Comparison of ENCODE assay signal across 18 cellular contexts in genomic region chr18:22015156-22015555, GRCh38.
DNase-seq lines count a peak whose midpoint lies in the region; ATAC-seq, FAIRE-seq and TF ChIP-seq lines count a peak whose summit lies in the region.
"Had no signal": no experiment of that assay in that cellular context is flagged by ENCODE, and none has a peak within 500 bp of the region (broad histone marks: within the 10 kb centered on the region; RNA-seq: fewer than 3 reads in every experiment).

No MANE protein-coding gene starts in this region.

- intact Hi-C loops in PC-3 (cut with micrococcal nuclease) = no loop called here
- intact Hi-C loops in pancreas (cut with DNase I) = no loop called here

- ATAC-seq in PC-3 = no peak
- ATAC-seq in GM18873 (IDR thresholded peaks at IDR 0.05; ENCODE audit: low FRiP score, unreplicated experiment) = no peak
- no peak for ATAC-seq in pancreas
- ATAC-seq: SK-N-SH treated with all-trans-retinoic acid at 6 μM for 48 hours had no signal

- CTCF ChIA-PET in HEK293 (lab: Yijun Ruan, JAX) = interaction anchor here (0.6 to 0.7 kb wide), 2 partner anchors 94 to 1686 kb away, joined by 3 to 5 read pairs; no protein-coding TSS in a partner anchor
- CTCF ChIA-PET in PC-3 (lab: Charles Lee) = no interaction called here

- H3K9ac ChIP-seq in PC-3 (ENCODE audit: low read length) = no peak overlapping the region

- no peak overlapping the region for H3K4me2 ChIP-seq in PC-3 (ENCODE audit: low read length)

- H3F3A ChIP-seq in PC-3 (ENCODE audit: low read length, unreplicated experiment) = no peaks in the 10 kb centered on the region

- H3K36me3 ChIP-seq in HEK293 (ENCODE audit: control insufficient read depth in 2 of 2, insufficient read depth in 1 of 2, low read length in 2 of 2) = no peaks in the 10 kb centered on the region
- no peaks in the 10 kb centered on the region for H3K36me3 ChIP-seq in PC-3 (ENCODE audit: low read depth, low read length)
- no peaks in the 10 kb centered on the region for H3K36me3 ChIP-seq in pancreas

- TF ChIP-seq CTCF in HEK293 (tag by site-specific recombination; IDR thresholded peaks at IDR 0.05) (no peak), PC-3 (conservative IDR thresholded peaks at IDR 0.05; ENCODE audit: low read depth, low read length) (no peak), choroid plexus epithelial cell (conservative IDR thresholded peaks at IDR 0.05; ENCODE audit: low read depth, low read length) (no peak), pancreas (IDR thresholded peaks at IDR 0.05) (no peak)

- POLR2A ChIA-PET in HEK293 (lab: Yijun Ruan, JAX) (no interaction called here), PC-3 (lab: Charles Lee; ENCODE audit: unreplicated experiment) (no interaction called here)

- no peaks in the 10 kb centered on the region for H3K9me2 ChIP-seq in PC-3 (replicated peaks; ENCODE audit: low read length)

- FAIRE-seq in pancreas (lab: Jason Lieb, UNC) = no peak

- DNase-seq in PC-3 (peak; percentile 14), choroid plexus epithelial cell (ENCODE audit: low read depth) (peak; percentile 52), middle frontal gyrus (ENCODE audit: extremely low spot score, low spot score) (no peak), T-helper 1 cell (no peak), pancreas (no peak)
- DNase-seq: DND-41, GF-D8, NCI-H1092 treated with DMSO at 0.1 percent for 48 hours, NCI-H146, NCI-H2081, NCI-H2171 treated with DMSO at 0.1 percent for 48 hours, NCI-H446, NCI-H526 treated with DMSO at 0.1 percent for 48 hours, RPMI8226, SHP77 treated with DMSO at 0.1 percent for 48 hours had no signal

- H3K27me3 ChIP-seq in PC-3 (ENCODE audit: low read length) (no peaks in the 10 kb centered on the region), pancreas (no peaks in the 10 kb centered on the region)

- H2AFZ ChIP-seq in PC-3 (ENCODE audit: low read length) = no peak overlapping the region

- H3K4me1 ChIP-seq in HEK293 (ENCODE audit: control insufficient read depth, insufficient read depth, low read length) (no peaks in the 10 kb centered on the region), PC-3 (ENCODE audit: insufficient read depth, low read length) (0 out of 2 replicates have a peak, but pooled peaks cover 4% of the 10 kb centered on the region), pancreas (peaks cover 6 to 7% (median 7%) of the 10 kb centered on the region in 3 donors)

- H3K4me3 ChIP-seq in HEK293 (ENCODE audit: low read depth, low read length) (no peak overlapping the region), PC-3 (ENCODE audit: low read length) (no peak overlapping the region), choroid plexus epithelial cell (ENCODE audit: low read depth, low read length) (no peak overlapping the region), pancreas (no peak overlapping the region)

- H3K79me2 ChIP-seq in PC-3 (ENCODE audit: low read length) = no peaks in the 10 kb centered on the region

- BruUV-seq in PC-3 (replicated peaks; lab: Mats Ljungman, UMichigan) = no TSS peak

- H3K9me3 ChIP-seq in HEK293 (ENCODE audit: control insufficient read depth, insufficient read depth, low read depth, low read length) (no peaks in the 10 kb centered on the region), PC-3 (ENCODE audit: low read length) (no peaks in the 10 kb centered on the region), pancreas (no peaks in the 10 kb centered on the region)

- no peak overlapping the region for H3K27ac ChIP-seq in HEK293 (ENCODE audit: extremely low read depth, low read depth, low read length)
- no peak overlapping the region for H3K27ac ChIP-seq in PC-3 (ENCODE audit: low read length)
- no peak overlapping the region for H3K27ac ChIP-seq in pancreas

- no peaks in the 10 kb centered on the region for H4K20me1 ChIP-seq in PC-3 (ENCODE audit: low read length)

- WGBS in pancreas, 2 donors = 91 to 92% methylated on average over 2 of the region's 2 CpGs

TF ChIP-seq in HEK293, 187 proteins besides CTCF, POLR2A, EP300 and RAD21:
- TF ChIP-seq ZIC2 (tag by site-specific recombination; IDR thresholded peaks at IDR 0.05) (peak; percentile 19; the same call in 1 of the 2 replicates), ZNF501 (tag by site-specific recombination; IDR thresholded peaks at IDR 0.05) (no peak), ZNF473 (tag by site-specific recombination; IDR thresholded peaks at IDR 0.05) (no peak), ZNF692 (tag by site-specific recombination; IDR thresholded peaks at IDR 0.05) (no peak)

Comparison
In these comparisons a context has a peak if more than half of its experiments do, and no peak if none do; other contexts are left out.
1. DNase-seq: peak in PC-3 (single experiment) and choroid plexus epithelial cell (single experiment); none in middle frontal gyrus (single experiment), T-helper 1 cell (0 of 5) and pancreas (0 of 6).